In the genomic region with DNA sequence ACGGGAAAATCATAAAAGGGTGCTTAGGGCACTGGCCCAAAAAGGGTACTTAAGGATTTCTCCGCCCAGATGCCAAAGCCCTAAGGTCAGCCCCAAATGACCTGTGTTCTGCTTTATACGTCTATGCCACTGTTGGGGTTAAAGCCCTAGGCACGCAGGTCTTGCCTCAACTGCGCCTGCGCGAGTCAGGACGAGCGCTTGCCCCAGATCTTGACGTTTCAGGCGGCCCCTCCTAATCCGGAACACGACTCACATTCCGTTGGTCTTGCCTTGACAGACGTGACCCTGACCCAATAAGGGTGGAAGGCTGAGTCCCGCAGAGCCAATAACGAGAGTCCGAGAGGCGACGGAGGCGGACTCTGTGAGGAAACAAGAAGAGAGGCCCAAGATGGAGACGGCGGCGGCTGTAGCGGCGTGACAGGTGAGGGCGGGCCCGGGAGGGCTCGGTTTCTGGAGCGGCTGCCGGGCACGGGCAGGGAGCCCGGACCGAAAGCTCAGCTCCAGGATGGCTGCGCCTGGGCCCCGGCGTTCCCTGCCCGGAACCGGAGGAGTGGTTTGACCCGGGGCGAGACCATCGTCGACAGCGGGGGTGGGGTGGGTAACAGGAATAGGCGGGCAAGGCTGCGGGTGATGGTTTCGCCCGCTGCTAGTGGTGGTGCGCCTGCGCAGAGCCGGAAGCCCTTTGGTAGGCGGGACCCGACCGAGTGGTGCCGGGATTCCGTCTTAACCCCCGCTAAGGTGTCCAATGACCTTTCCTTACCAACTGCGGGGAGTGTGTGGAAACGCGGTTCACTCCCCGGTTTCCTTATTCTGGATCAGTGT, we compare ENCODE assay signal across 8 cellular contexts. TPM values are rescaled to one million over a fixed set of nuclear protein-coding genes. Genes with fewer than 3 reads are reported as not detected.
A peak's percentile ranks its signal among the peaks of the same experiment; 100 is the strongest.
DNase-seq lines count a peak whose midpoint lies in the region; ATAC-seq and TF ChIP-seq lines count a peak whose summit lies in the region.

A gene (plus strand): TSS at position 375 of the 822 bp plus-strand sequence. CDS start 1,763 bp downstream, outside the sequence.

- H3K36me3 Mint-ChIP-seq in activated B cell treated with CpG ODN at 0.5 μM for 24 hours (ENCODE audit: low read depth), result peaks cover 29% of the 10 kb centered on the region
- H3K36me3 Mint-ChIP-seq in immature natural killer cell, result peaks cover 5 to 12% (median 8%) of the 10 kb centered on the region in 3 donors

- H3K27ac Mint-ChIP-seq in activated B cell treated with CpG ODN at 0.5 μM for 24 hours (peak within 1 kb of the TSS; percentile 96), immature natural killer cell (peak within 1 kb of the TSS; percentile 92 to 99 (median 98))

- DNase-seq in AG08395 (ENCODE audit: low spot score), result peak; percentile 94
- DNase-seq in NCI-H345 (lab: John Stamatoyannopoulos, UW), result peak; percentile 98
- peak; percentile 77 for DNase-seq in activated B cell treated with CpG ODN at 0.5 μM for 24 hours
- DNase-seq in caudate nucleus (lab: John Stamatoyannopoulos, UW), result peak; percentile 65 to 98 (median 93)
- peak; percentile 96 to 98 (median 97) for DNase-seq in immature natural killer cell
- DNase-seq in smooth muscle cell of the brain vasculature (ENCODE audit: low read depth, low spot score), result peak; percentile 96

- intact Hi-C loops in activated B cell treated with CpG ODN at 0.5 μM for 24 hours (cut with micrococcal nuclease), result loop anchor here (1.0 to 10.0 kb wide), 10 partner anchors 60 to 416 kb away; a partner anchor contains a TSS

- peak; percentile 72 for TF ChIP-seq POLR2A in GM18951 (IDR thresholded peaks at IDR 0.05; ENCODE audit: extremely low read depth, insufficient read depth, insufficient read length)

- H3K27me3 Mint-ChIP-seq in activated B cell treated with CpG ODN at 0.5 μM for 24 hours (no peaks in the 10 kb centered on the region), immature natural killer cell (ENCODE audit: low read depth in 3 of 3) (peaks cover 5 to 23% (median 10%) of the 10 kb centered on the region in 3 donors)

- H3K4me3 Mint-ChIP-seq in activated B cell treated with CpG ODN at 0.5 μM for 24 hours (peak within 1 kb of the TSS; percentile 89), immature natural killer cell (peak within 1 kb of the TSS; percentile 89 to 97 (median 97))

- H3K9me3 Mint-ChIP-seq in activated B cell treated with CpG ODN at 0.5 μM for 24 hours (no peaks in the 10 kb centered on the region), immature natural killer cell (no peaks in the 10 kb centered on the region)

- no peak for TF ChIP-seq CTCF in activated B cell treated with CpG ODN at 0.5 μM for 24 hours (IDR thresholded peaks at IDR 0.05)

- in situ Hi-C loops in GM18951 (cut with MboI; ENCODE audit: low sequenced_read_pairs, unreplicated experiment), result no loop called here

- POLR2A ChIA-PET in activated B cell treated with CpG ODN at 0.5 μM for 24 hours (lab: Charles Lee), result interaction anchor here (0.8 to 2.0 kb wide), 2 partner anchors 70 to 343 kb away, joined by 5 to 13 read pairs; no protein-coding TSS in a partner anchor

- ATAC-seq in HG03196 (IDR thresholded peaks at IDR 0.05; ENCODE audit: unreplicated experiment), result peak; percentile 94
- peak; percentile 88 for ATAC-seq in activated B cell treated with CpG ODN at 0.5 μM for 24 hours (ENCODE audit: low read depth)

- H3K4me1 Mint-ChIP-seq in activated B cell treated with CpG ODN at 0.5 μM for 24 hours, result peaks cover 44% of the 10 kb centered on the region
- peaks cover 42 to 49% of the 10 kb centered on the region in 2 donors for H3K4me1 Mint-ChIP-seq in immature natural killer cell

- peak within 1 kb of the TSS; percentile 98 for H3K27ac ChIP-seq in caudate nucleus (ENCODE audit: low read depth, low read length)

- CTCF ChIA-PET in activated B cell treated with CpG ODN at 0.5 μM for 24 hours (lab: Charles Lee), result no interaction called here

RNA-seq across cellular contexts. Expression of the gene that starts here (rescaled TPM):
- total RNA-seq in activated B cell treated with CpG ODN at 0.5 μM for 24 hours, result 97.2 and 108 TPM in 2 replicates
- polyA plus RNA-seq in immature natural killer cell, result 100 to 1,000 TPM in 1 of 3 donors, 10 to 100 TPM in 2; 53.5 to 122 (median 68.5) TPM

Comparison
In these comparisons a context has a peak if more than half of its experiments do, and no peak if none do; other contexts are left out.
1. Peak in every context shown above with its lines: DNase-seq, ATAC-seq and H3K27ac ChIP-seq.